Comparison of ENCODE assay signal across 1 cellular context in genomic region chr18:31498450-31499156, GRCh38.
TF ChIP-seq lines count a peak whose summit lies in the region.

No MANE protein-coding gene starts in this region.

TF ChIP-seq in endothelial cell of umbilical vein, 7 proteins besides CTCF, POLR2A, EP300 and RAD21 (continued from another document):
- TF ChIP-seq FOS (IDR thresholded peaks at IDR 0.05; ENCODE audit: borderline replicate concordance, insufficient read depth, low read length) (no peak), GATA2 (IDR thresholded peaks at IDR 0.05; ENCODE audit: insufficient read depth, insufficient read length, low read depth, low read length) (no peak), POLR2AphosphoS5 (IDR thresholded peaks at IDR 0.05; ENCODE audit: insufficient read depth, low read depth, low read length) (no peak)
